In the genomic region with DNA sequence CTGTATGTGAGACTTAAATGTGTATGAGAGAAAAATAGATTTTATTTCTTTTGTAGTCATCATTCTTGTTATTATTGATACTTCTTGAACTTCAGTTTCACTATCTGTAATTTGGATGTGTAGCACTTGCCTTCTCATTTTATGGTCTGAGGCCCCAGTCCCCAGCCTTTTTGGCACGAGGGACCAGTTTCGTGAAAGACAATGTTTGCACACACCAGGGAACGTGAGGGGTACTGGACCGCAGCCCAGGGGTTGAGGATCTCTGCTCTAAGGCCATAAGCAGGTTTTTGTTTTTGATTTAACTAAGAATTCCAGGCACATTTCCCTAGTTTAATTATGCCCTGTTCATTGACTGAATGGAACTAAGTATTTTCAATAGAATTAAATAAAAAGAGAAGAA, we compare ENCODE assay signal across 22 cellular contexts.
"Had no signal": no experiment of that assay in that cellular context is flagged by ENCODE, and none has a peak within 500 bp of the region (broad histone marks: within the 10 kb centered on the region; RNA-seq: fewer than 3 reads in every experiment).

No MANE protein-coding gene starts in this region.

- H3K4me2 ChIP-seq: SK-N-SH had no signal

- H3K9me3 ChIP-seq: SK-N-SH had no signal

- H3K27ac ChIP-seq: RWPE1 had no signal

- ATAC-seq: Panc1, PC-3, T-cell had no signal

- H3K9ac ChIP-seq: SK-N-SH had no signal

- DNase-seq: KBM-7; MV-4-11; NCI-H1048; NCI-H1417 treated with DMSO at 0.1 percent for 48 hours; NCI-H146; NCI-H1694 treated with DMSO at 0.1 percent for 48 hours; NCI-H1930; NCI-H2081 treated with DMSO at 0.1 percent for 48 hours; NCI-H2171; NCI-H226; NCI-H446; NCI-H510A; NCI-H524 treated with DMSO at 0.1 percent for 48 hours; NCI-H69; NK-92 treated with Interleukin-12 subunit alpha and Interleukin-12 subunit beta, amount 100 ng/mL, for 24 hours; PC-3; SHP77; SK-N-SH; SW 1271; T-cell had no signal
